ENCODE assay signal across 8 cellular contexts in genomic region chr3:120348065-120348980, GRCh38. TPM values are rescaled to one million over a fixed set of nuclear protein-coding genes. Genes with fewer than 3 reads are reported as not detected.
A peak's percentile ranks its signal among the peaks of the same experiment; 100 is the strongest.
DNase-seq lines count a peak whose midpoint lies in the region; ATAC-seq and TF ChIP-seq lines count a peak whose summit lies in the region.

No MANE protein-coding gene starts in this region.

- TF ChIP-seq CTCF in cardiac muscle cell (IDR thresholded peaks at IDR 0.05; ENCODE audit: low read depth, low read length) (no peak), coronary artery (IDR thresholded peaks at IDR 0.05) (no peak)

- peaks cover 7% of the 10 kb centered on the region for H3K79me1 ChIP-seq in mesenchymal stem cell (replicated peaks; ENCODE audit: low read length, poor library complexity, severe bottlenecking)

- intact Hi-C loops in Right ventricle myocardium superior (cut with DNase I), result loop anchor here (5.0 kb wide), 2 partner anchors 101 to 209 kb away; no protein-coding TSS in a partner anchor

- no peak overlapping the region for H2AK5ac ChIP-seq in mesenchymal stem cell (ENCODE audit: low read length, severe bottlenecking)

- H3K14ac ChIP-seq in mesenchymal stem cell (ENCODE audit: low read length in 2 of 2), result peak overlapping the region in 1 of 2 experiments; percentile 99

- H2BK120ac ChIP-seq in mesenchymal stem cell (ENCODE audit: low read depth, low read length), result no peak overlapping the region

- H2AFZ ChIP-seq in mesenchymal stem cell (ENCODE audit: low read depth, low read length), result peak overlapping the region; percentile 79

- H3K36me3 ChIP-seq in cardiac muscle cell, result no peaks in the 10 kb centered on the region
- H3K36me3 ChIP-seq in mesenchymal stem cell (ENCODE audit: control insufficient read depth in 1 of 2, insufficient read depth in 2 of 2, low read depth in 1 of 2, low read length in 2 of 2), result peaks cover 0 to 11% of the 10 kb centered on the region in 2 experiments

- no peak for ATAC-seq in Right ventricle myocardium superior (ENCODE audit: poor library complexity)
- peak; percentile 43 for ATAC-seq in HG02870 (IDR thresholded peaks at IDR 0.05; ENCODE audit: unreplicated experiment)

- H3K4me1 ChIP-seq in cardiac muscle cell (ENCODE audit: low read depth) (peaks cover 7% of the 10 kb centered on the region), mesenchymal stem cell (ENCODE audit: control insufficient read depth, insufficient read depth, low read depth, low read length) (peaks cover 5% of the 10 kb centered on the region)

- DNase-seq in cardiac muscle cell (ENCODE audit: low read depth in 1 of 2, low spot score in 1 of 2), result peak in 1 of 2 donors; percentile 5
- DNase-seq in Right ventricle myocardium superior, result no peak
- DNase-seq in NCI-H146 (lab: John Stamatoyannopoulos, UW), result peak; percentile 95
- peak; percentile 21 for DNase-seq in activated CD4-positive, CD25-positive, alpha-beta regulatory T cell treated with anti-CD3 and anti-CD28 coated beads, Interleukin-2, amount 50 U/mL, for 16 hours (ENCODE audit: low read depth, low spot score)
- DNase-seq in coronary artery (ENCODE audit: low spot score), result no peak
- DNase-seq in mesenchymal stem cell, result peak; percentile 32
- peak; percentile 61 for DNase-seq in stimulated activated naive CD4-positive, alpha-beta T cell treated with Interleukin-2 at 50 U/mL for 16 hours (lab: John Stamatoyannopoulos, UW)

- no peaks in the 10 kb centered on the region for H3K27me3 ChIP-seq in cardiac muscle cell
- H3K27me3 ChIP-seq in mesenchymal stem cell (ENCODE audit: control insufficient read depth in 1 of 2, insufficient read depth in 1 of 2, low read length in 2 of 2), result no peaks in the 10 kb centered on the region

- H3K4me3 ChIP-seq in cardiac muscle cell (peak overlapping the region; percentile 71), coronary artery (peak overlapping the region; percentile 91), mesenchymal stem cell (ENCODE audit: insufficient read depth in 1 of 2, low read depth in 1 of 2, low read length in 2 of 2) (peak overlapping the region; percentile 87 to 97)

- H2BK15ac ChIP-seq in mesenchymal stem cell (ENCODE audit: low read depth, poor library complexity, severe bottlenecking), result no peak overlapping the region

- H3K27ac ChIP-seq in cardiac muscle cell (peak overlapping the region; percentile 80), coronary artery (peak overlapping the region; percentile 88), mesenchymal stem cell (ENCODE audit: low read length, poor library complexity, severe bottlenecking) (peak overlapping the region; percentile 24)

- H3K9me3 ChIP-seq in cardiac muscle cell (ENCODE audit: low read depth) (no peaks in the 10 kb centered on the region), mesenchymal stem cell (ENCODE audit: control insufficient read depth, low read length) (no peaks in the 10 kb centered on the region)

- H2BK12ac ChIP-seq in mesenchymal stem cell (ENCODE audit: low read length in 2 of 2), result peak overlapping the region in 1 of 2 experiments; percentile 83

- peak overlapping the region; percentile 77 for H3K4me2 ChIP-seq in mesenchymal stem cell (ENCODE audit: low read length, poor library complexity, severe bottlenecking)

- H3K18ac ChIP-seq in mesenchymal stem cell (ENCODE audit: low read depth in 1 of 2, low read length in 2 of 2), result peak overlapping the region; percentile 85 to 99

- H4K8ac ChIP-seq in mesenchymal stem cell (ENCODE audit: low read length), result peak overlapping the region; percentile 82

- H3K4ac ChIP-seq in mesenchymal stem cell (ENCODE audit: low read depth in 1 of 2, low read length in 2 of 2), result peak overlapping the region in 1 of 2 experiments; percentile 99

- H3K9ac ChIP-seq in mesenchymal stem cell (ENCODE audit: low read length), result peak overlapping the region; percentile 97

- H2BK5ac ChIP-seq in mesenchymal stem cell (ENCODE audit: low read depth, low read length, poor library complexity, severe bottlenecking), result no peak overlapping the region

- H4K91ac ChIP-seq in mesenchymal stem cell (ENCODE audit: low read length), result peak overlapping the region; percentile 72

- 3% methylated on average over 40 of the region's 40 CpGs for WGBS in mesenchymal stem cell

- H3K23ac ChIP-seq in mesenchymal stem cell (ENCODE audit: low read length in 2 of 2), result peak overlapping the region in 1 of 2 experiments; percentile 96

RNA-seq across cellular contexts. Expression of gene LRRC58, which starts 0.8 kb away (rescaled TPM):
- total RNA-seq in cardiac muscle cell (10.9 and 14.1 TPM in 2 replicates), Right ventricle myocardium superior (7.9 TPM)
- 7.0 and 7.8 TPM in 2 replicates for polyA plus RNA-seq in cardiac muscle cell
- polyA plus RNA-seq in mesenchymal stem cell (2013, experiment 1 of 2), result 14.2 TPM
- polyA plus RNA-seq in mesenchymal stem cell (2013, experiment 2 of 2), result 14.6 TPM

Comparison
In these comparisons a context has a peak if more than half of its experiments do, and no peak if none do; other contexts are left out.
1. DNase-seq: peak in NCI-H146 (single experiment), activated CD4-positive, CD25-positive, alpha-beta regulatory T cell treated with anti-CD3 and anti-CD28 coated beads, Interleukin-2, amount 50 U/mL, for 16 hours (single experiment), mesenchymal stem cell (single experiment) and stimulated activated naive CD4-positive, alpha-beta T cell treated with Interleukin-2 at 50 U/mL for 16 hours (single experiment); none in Right ventricle myocardium superior (single experiment) and coronary artery (single experiment).
2. H3K27ac ChIP-seq: peak in every context shown above with its lines; median percentile 88 in coronary artery; 80 in cardiac muscle cell; 24 in mesenchymal stem cell.
3. Peak in every context shown above with its lines, with median percentiles within 50 percentile points of each other: H3K4me3 ChIP-seq.